Comparison of ENCODE assay signal across 18 cellular contexts in the genomic region with DNA sequence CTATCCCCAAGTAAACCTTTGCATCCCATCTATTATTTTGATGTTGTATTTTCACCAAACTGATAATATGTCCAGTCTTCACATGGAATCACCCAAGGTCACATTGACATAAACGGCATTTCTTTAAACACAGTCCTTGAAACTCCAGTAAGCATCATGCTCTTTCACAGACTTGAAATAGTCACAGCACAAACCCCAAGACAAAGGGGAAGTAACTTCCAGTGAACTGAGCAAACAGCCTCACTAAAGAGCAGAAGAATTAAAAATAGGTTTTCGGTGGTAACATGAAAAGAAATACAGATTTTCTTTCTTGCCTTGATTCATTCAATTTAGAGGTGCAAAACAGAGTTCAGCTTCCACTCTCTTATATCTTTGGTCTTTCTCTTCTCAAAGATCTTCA.
A peak's percentile ranks its signal among the peaks of the same experiment; 100 is the strongest.
DNase-seq lines count a peak whose midpoint lies in the region; ATAC-seq and TF ChIP-seq lines count a peak whose summit lies in the region.
"Had no signal": no experiment of that assay in that cellular context is flagged by ENCODE, and none has a peak within 500 bp of the region (broad histone marks: within the 10 kb centered on the region; RNA-seq: fewer than 3 reads in every experiment).

No MANE protein-coding gene starts in this region.

- H3K27ac ChIP-seq in spleen, result peak overlapping the region in 7 of 8 donors; percentile 1 to 63 (median 35)
- H3K27ac ChIP-seq in WERI-Rb-1, result no peak overlapping the region
- H3K27ac ChIP-seq: 22Rv1, ovary, VCaP had no signal

- DNase-seq in SIG-M5 treated with dmso at 0.1 percent for 504 hours (lab: John Stamatoyannopoulos, UW; ENCODE audit: unreplicated experiment), result peak; percentile 42
- DNase-seq in SIG-M5 (lab: John Stamatoyannopoulos, UW), result no peak
- peak; percentile 33 for DNase-seq in NOMO-1 treated with dmso at 0.1 percent for 144 hours (lab: John Stamatoyannopoulos, UW; ENCODE audit: unreplicated experiment)
- no peak for DNase-seq in spleen
- DNase-seq in NCI-H1105 treated with DMSO at 0.1 percent for 48 hours (lab: John Stamatoyannopoulos, UW), result no peak
- DNase-seq in WERI-Rb-1, result no peak
- DNase-seq: CD8-positive, alpha-beta T cell; DND-41; left colon; NCI-H1092 treated with DMSO at 0.1 percent for 48 hours; NCI-H2171; NCI-H748 treated with DMSO at 0.1 percent for 48 hours; ovary; stimulated activated CD4-positive, alpha-beta T cell treated with anti-CD3 and anti-CD28 coated beads, Interleukin-4, amount 100 ng/mL, for 1 hour had no signal

- TF ChIP-seq CTCF in spleen (IDR thresholded peaks at IDR 0.05 in 8 of 11, conservative IDR thresholded peaks at IDR 0.05 in 3 of 11) (no peak), WERI-Rb-1 (IDR thresholded peaks at IDR 0.05; ENCODE audit: low read depth, low read length) (no peak)

- H3K4me3 ChIP-seq in spleen, result no peak overlapping the region
- H3K4me3 ChIP-seq in WERI-Rb-1 (ENCODE audit: low read depth, low read length), result no peak overlapping the region
- H3K4me3 ChIP-seq: ovary had no signal

- no peaks in the 10 kb centered on the region for H3K27me3 ChIP-seq in spleen (replicated peaks in 1 of 7)
- H3K27me3 ChIP-seq in WERI-Rb-1 (ENCODE audit: insufficient read depth, low read depth, severe bottlenecking), result peaks cover 2% of the 10 kb centered on the region
- H3K27me3 ChIP-seq: ovary had no signal

- H3K4me1 ChIP-seq in spleen, result peaks cover 0 to 42% (median 14%) of the 10 kb centered on the region in 6 donors

- intact Hi-C loops in spleen (cut with DNase I; ENCODE audit: low total_unique reads), result no loop called here

- WGBS in spleen, 5 donors, result 25 to 55% (median 34%) methylated on average over 2 of the region's 2 CpGs

- H3K9me3 ChIP-seq in spleen (no peaks in the 10 kb centered on the region), WERI-Rb-1 (ENCODE audit: severe bottlenecking) (no peaks in the 10 kb centered on the region)
- H3K9me3 ChIP-seq: ovary had no signal

- ATAC-seq in HG02759 (IDR thresholded peaks at IDR 0.05; ENCODE audit: unreplicated experiment) (peak; percentile 59), HG03108 (IDR thresholded peaks at IDR 0.05; ENCODE audit: unreplicated experiment) (no peak)
- ATAC-seq: CD8-positive, alpha-beta T cell; left colon had no signal

- TF ChIP-seq POLR2A in spleen (IDR thresholded peaks at IDR 0.05), result no peak

- H3K36me3 ChIP-seq in spleen (peaks cover 0 to 43% (median 15%) of the 10 kb centered on the region in 6 donors), WERI-Rb-1 (no peaks in the 10 kb centered on the region)
- H3K36me3 ChIP-seq: ovary had no signal

Comparison
In these comparisons a context has a peak if more than half of its experiments do, and no peak if none do; other contexts are left out.
1. DNase-seq: peak in SIG-M5 treated with dmso at 0.1 percent for 504 hours (single experiment) and NOMO-1 treated with dmso at 0.1 percent for 144 hours (single experiment); none in SIG-M5 (single experiment), spleen (single experiment), NCI-H1105 treated with DMSO at 0.1 percent for 48 hours (single experiment) and WERI-Rb-1 (single experiment).